10 cellular contexts compared by ENCODE assay signal in the genomic region with DNA sequence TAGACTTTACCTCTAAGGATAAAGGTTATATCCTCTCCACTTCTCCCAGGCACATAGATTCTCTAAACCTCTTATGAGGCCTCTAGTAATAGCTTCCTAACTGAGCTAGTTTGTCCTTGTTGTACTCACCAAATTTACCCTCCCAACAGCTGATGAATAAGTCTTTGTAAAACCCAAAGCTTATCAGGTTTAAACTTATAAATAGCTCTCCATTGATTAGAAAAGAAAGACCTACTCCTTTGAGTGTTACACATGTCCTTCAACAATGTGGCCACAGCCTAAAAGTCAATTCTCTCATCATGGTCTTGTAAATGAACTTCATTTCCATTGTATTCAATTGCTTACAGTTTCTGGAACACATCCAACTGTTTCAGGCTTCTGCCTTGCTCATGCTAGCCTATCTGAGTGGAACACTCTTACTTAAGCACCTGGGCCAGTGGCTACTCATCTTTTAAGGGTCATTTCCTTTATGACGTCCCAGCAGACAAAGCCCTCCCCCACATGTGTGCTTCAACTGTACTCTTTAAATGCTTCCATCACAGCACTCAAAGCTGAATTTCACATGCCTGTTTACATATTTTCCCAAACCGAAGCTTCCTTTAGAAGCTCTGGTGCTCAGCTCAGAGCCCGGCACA.
DNase-seq lines count a peak whose midpoint lies in the region; ATAC-seq and TF ChIP-seq lines count a peak whose summit lies in the region.
"Had no signal": no experiment of that assay in that cellular context is flagged by ENCODE, and none has a peak within 500 bp of the region (broad histone marks: within the 10 kb centered on the region; RNA-seq: fewer than 3 reads in every experiment).

No MANE protein-coding gene starts in this region.

- ATAC-seq in GM19328 (IDR thresholded peaks at IDR 0.05; ENCODE audit: unreplicated experiment) (no peak), HG03457 (IDR thresholded peaks at IDR 0.05; ENCODE audit: unreplicated experiment) (no peak)
- ATAC-seq: HCT116 had no signal

- peak overlapping the region; percentile 18 for H2AFZ ChIP-seq in parathyroid adenoma

- H3K36me3 ChIP-seq in HEK293 (ENCODE audit: control insufficient read depth in 2 of 2, insufficient read depth in 1 of 2, low read length in 2 of 2) = no peaks in the 10 kb centered on the region
- no peaks in the 10 kb centered on the region for H3K36me3 ChIP-seq in parathyroid adenoma (ENCODE audit: control insufficient read depth, insufficient read depth, low read length)
- H3K36me3 ChIP-seq in Peyer's patch = no peaks in the 10 kb centered on the region
- H3K36me3 ChIP-seq in vagina = no peaks in the 10 kb centered on the region

- no peak overlapping the region for H3K4me2 ChIP-seq in parathyroid adenoma (ENCODE audit: low read length)

- no peak overlapping the region for H3K27ac ChIP-seq in HEK293 (ENCODE audit: extremely low read depth, low read depth, low read length)
- H3K27ac ChIP-seq in parathyroid adenoma = peak overlapping the region; percentile 72
- H3K27ac ChIP-seq in Peyer's patch = no peak overlapping the region
- H3K27ac ChIP-seq in vagina = no peak overlapping the region

- H3K4me3 ChIP-seq in HEK293 (ENCODE audit: low read depth, low read length) = no peak overlapping the region
- H3K4me3 ChIP-seq in epithelial cell of proximal tubule (ENCODE audit: low read depth, low read length) = no peak overlapping the region
- no peak overlapping the region for H3K4me3 ChIP-seq in parathyroid adenoma (ENCODE audit: low read depth, low read length)
- no peak overlapping the region for H3K4me3 ChIP-seq in Peyer's patch
- no peak overlapping the region for H3K4me3 ChIP-seq in vagina

- TF ChIP-seq POLR2A in Peyer's patch (IDR thresholded peaks at IDR 0.05) (no peak), vagina (IDR thresholded peaks at IDR 0.05) (no peak)

- CTCF ChIA-PET in HEK293 (lab: Yijun Ruan, JAX) = interaction anchor here (0.6 to 1.1 kb wide), 4 partner anchors 14 to 1575 kb away, joined by 3 read pairs; no protein-coding TSS in a partner anchor

- H3K4me1 ChIP-seq in HEK293 (ENCODE audit: control insufficient read depth, insufficient read depth, low read length) = peaks cover 11% of the 10 kb centered on the region
- H3K4me1 ChIP-seq in parathyroid adenoma = peaks cover 26% of the 10 kb centered on the region
- no peaks in the 10 kb centered on the region for H3K4me1 ChIP-seq in Peyer's patch
- no peaks in the 10 kb centered on the region for H3K4me1 ChIP-seq in vagina

- H3K27me3 ChIP-seq in parathyroid adenoma (ENCODE audit: control insufficient read depth, insufficient read depth, low read length) (no peaks in the 10 kb centered on the region), Peyer's patch (no peaks in the 10 kb centered on the region), vagina (no peaks in the 10 kb centered on the region)

- TF ChIP-seq CTCF in HEK293 (tag by site-specific recombination; IDR thresholded peaks at IDR 0.05) (no peak), epithelial cell of proximal tubule (conservative IDR thresholded peaks at IDR 0.05; ENCODE audit: low read depth, low read length) (no peak), parathyroid adenoma (IDR thresholded peaks at IDR 0.05) (no peak), Peyer's patch (IDR thresholded peaks at IDR 0.05) (no peak), vagina (IDR thresholded peaks at IDR 0.05) (no peak)

- DNase-seq in NCI-H510A treated with DMSO at 0.1 percent for 48 hours (lab: John Stamatoyannopoulos, UW) = peak; percentile 100
- DNase-seq in epithelial cell of proximal tubule (ENCODE audit: low read depth) = peak; percentile 83
- no peak for DNase-seq in Peyer's patch
- no peak for DNase-seq in vagina (ENCODE audit: extremely low spot score in 2 of 2)
- DNase-seq: effector CD4-positive, alpha-beta T cell had no signal

- POLR2A ChIA-PET in HEK293 (lab: Yijun Ruan, JAX) = interaction anchor here (1.4 kb wide), 1 partner anchor 132 kb away, joined by 4 read pairs; a partner anchor contains a TSS

- H3K9ac ChIP-seq in parathyroid adenoma = no peak overlapping the region

- intact Hi-C loops in vagina (cut with DNase I) = no loop called here

- no peaks in the 10 kb centered on the region for H3K9me3 ChIP-seq in HEK293 (ENCODE audit: control insufficient read depth, insufficient read depth, low read depth, low read length)
- no peaks in the 10 kb centered on the region for H3K9me3 ChIP-seq in parathyroid adenoma (ENCODE audit: control insufficient read depth, low read length)
- no peaks in the 10 kb centered on the region for H3K9me3 ChIP-seq in Peyer's patch
- H3K9me3 ChIP-seq in vagina = no peaks in the 10 kb centered on the region

- H3K79me2 ChIP-seq in parathyroid adenoma = peaks cover 6% of the 10 kb centered on the region

TF ChIP-seq in HEK293, 187 proteins besides CTCF, POLR2A, EP300 and RAD21:
- no peak for TF ChIP-seq ZNF292 (tag by site-specific recombination; IDR thresholded peaks at IDR 0.05; ENCODE audit: borderline replicate concordance, low read depth)
- peak; percentile 61; the same call in 1 of the 2 replicates for TF ChIP-seq OSR2 (tag by site-specific recombination; IDR thresholded peaks at IDR 0.05)

Comparison
In these comparisons a context has a peak if more than half of its experiments do, and no peak if none do; other contexts are left out.
1. DNase-seq: peak in NCI-H510A treated with DMSO at 0.1 percent for 48 hours (single experiment) and epithelial cell of proximal tubule (single experiment); none in Peyer's patch (0 of 3) and vagina (0 of 2).